ENCODE assay signal across 8 cellular contexts in the genomic region with DNA sequence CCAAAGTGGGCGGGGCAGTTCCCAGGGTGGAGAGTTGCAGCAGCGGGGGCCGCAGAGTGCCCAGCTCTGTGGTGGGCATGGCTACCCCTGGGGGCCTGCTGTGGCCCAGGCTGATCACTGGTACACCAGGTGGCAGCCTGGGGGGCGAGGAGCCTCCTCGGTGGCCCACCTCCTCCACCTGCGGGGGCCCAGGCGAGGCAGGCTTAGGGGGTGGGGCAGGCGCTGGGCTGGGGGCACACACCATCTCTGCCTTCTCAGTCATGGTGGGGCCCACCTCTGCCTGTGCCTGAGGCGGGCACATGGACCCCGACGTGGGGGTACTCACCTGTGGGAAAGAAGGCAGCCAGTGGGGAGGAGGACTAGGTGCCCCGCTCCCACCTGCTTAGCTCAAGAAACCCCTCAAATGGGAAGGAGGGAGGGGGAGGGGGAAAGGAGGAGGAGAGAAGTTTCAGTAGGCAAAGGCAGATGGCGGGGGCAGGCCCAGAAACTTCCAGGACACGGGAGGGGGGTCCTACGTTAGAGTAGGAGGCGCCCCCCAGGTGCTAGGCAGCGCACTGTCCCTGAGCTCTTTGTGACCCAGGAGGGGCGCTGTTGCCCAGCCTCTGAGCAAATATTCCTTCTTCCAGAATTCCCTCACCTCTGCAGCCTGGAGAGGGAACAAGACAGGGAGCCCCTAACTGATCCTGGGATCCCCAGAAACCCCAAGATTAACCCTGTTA. TPM values are rescaled to one million over a fixed set of nuclear protein-coding genes. Genes with fewer than 3 reads are reported as not detected.
DNase-seq lines count a peak whose midpoint lies in the region; ATAC-seq and TF ChIP-seq lines count a peak whose summit lies in the region.

No MANE protein-coding gene starts in this region.

- H3K36me3 ChIP-seq in hepatocyte (replicated peaks; ENCODE audit: insufficient read depth, low read depth) (no peaks in the 10 kb centered on the region), thymus (ENCODE audit: control insufficient read depth, insufficient read depth) (no peaks in the 10 kb centered on the region)

- no peak for ATAC-seq in activated T-cell treated with anti-CD3 and anti-CD28 coated beads, Interleukin-2, amount 50 U/mL, for 4 hours
- ATAC-seq in GM18867 (IDR thresholded peaks at IDR 0.05; ENCODE audit: unreplicated experiment): no peak
- ATAC-seq in activated CD8-positive, alpha-beta memory T cell treated with anti-CD3 and anti-CD28 coated beads, Interleukin-2, amount 10 ng/mL, durations not matched to agents 7 days and 5 days: no peak

- no peak overlapping the region for H3K4me2 ChIP-seq in hepatocyte

- no peak overlapping the region for H3K27ac Mint-ChIP-seq in activated CD8-positive, alpha-beta memory T cell treated with anti-CD3 and anti-CD28 coated beads, Interleukin-2, amount 10 ng/mL, durations not matched to agents 7 days and 5 days

- no peaks in the 10 kb centered on the region for H3K9me2 ChIP-seq in hepatocyte (replicated peaks; ENCODE audit: insufficient read depth)

- H3K4me1 ChIP-seq in hepatocyte (ENCODE audit: insufficient read depth) (peaks cover 36% of the 10 kb centered on the region), thymus (ENCODE audit: control insufficient read depth, insufficient read depth, low read length) (peaks cover 33% of the 10 kb centered on the region)

- TF ChIP-seq CTCF in WI38 (IDR thresholded peaks at IDR 0.05; ENCODE audit: low read depth, low read length): 0 out of 2 replicates have a peak, but pooled peaks have one; percentile 9
- TF ChIP-seq CTCF in hepatocyte (IDR thresholded peaks at IDR 0.05; ENCODE audit: poor library complexity): peak; percentile 20

- H3K4me1 Mint-ChIP-seq in activated T-cell treated with anti-CD3 and anti-CD28 coated beads, Interleukin-2, amount 50 U/mL, for 4 hours (ENCODE audit: low read depth): peaks cover 45% of the 10 kb centered on the region
- H3K4me1 Mint-ChIP-seq in activated CD8-positive, alpha-beta memory T cell treated with anti-CD3 and anti-CD28 coated beads, Interleukin-2, amount 10 ng/mL, durations not matched to agents 7 days and 5 days: peaks cover 45% of the 10 kb centered on the region

- H3K27ac ChIP-seq in hepatocyte: no peak overlapping the region
- H3K27ac ChIP-seq in thymus (ENCODE audit: low read depth): peak overlapping the region; percentile 26

- peaks cover 2% of the 10 kb centered on the region for H3K36me3 Mint-ChIP-seq in activated T-cell treated with anti-CD3 and anti-CD28 coated beads, Interleukin-2, amount 50 U/mL, for 4 hours (ENCODE audit: insufficient read depth)
- H3K36me3 Mint-ChIP-seq in activated CD8-positive, alpha-beta memory T cell treated with anti-CD3 and anti-CD28 coated beads, Interleukin-2, amount 10 ng/mL, durations not matched to agents 7 days and 5 days: peaks cover 5% of the 10 kb centered on the region

- CTCF ChIA-PET in activated CD8-positive, alpha-beta memory T cell treated with anti-CD3 and anti-CD28 coated beads, Interleukin-2, amount 10 ng/mL, durations not matched to agents 7 days and 5 days (lab: Charles Lee): interaction anchor here (0.8 to 1.2 kb wide), 4 partner anchors 31 to 162 kb away, joined by 3 read pairs; no protein-coding TSS in a partner anchor

- H3K79me2 ChIP-seq in hepatocyte: no peaks in the 10 kb centered on the region

- H3K27me3 Mint-ChIP-seq in activated T-cell treated with anti-CD3 and anti-CD28 coated beads, Interleukin-2, amount 50 U/mL, for 4 hours (ENCODE audit: low read depth): peaks cover 6% of the 10 kb centered on the region
- H3K27me3 Mint-ChIP-seq in activated CD8-positive, alpha-beta memory T cell treated with anti-CD3 and anti-CD28 coated beads, Interleukin-2, amount 10 ng/mL, durations not matched to agents 7 days and 5 days: peaks cover 31% of the 10 kb centered on the region

- H3K9me3 Mint-ChIP-seq in activated T-cell treated with anti-CD3 and anti-CD28 coated beads, Interleukin-2, amount 50 U/mL, for 4 hours: no peaks in the 10 kb centered on the region
- peaks cover 4% of the 10 kb centered on the region for H3K9me3 Mint-ChIP-seq in activated CD8-positive, alpha-beta memory T cell treated with anti-CD3 and anti-CD28 coated beads, Interleukin-2, amount 10 ng/mL, durations not matched to agents 7 days and 5 days (ENCODE audit: low read depth)

- peaks cover 43% of the 10 kb centered on the region for H3K27me3 ChIP-seq in hepatocyte
- H3K27me3 ChIP-seq in thymus (ENCODE audit: control insufficient read depth, insufficient read depth): peaks cover 24% of the 10 kb centered on the region

- peak overlapping the region; percentile 70 for H3K4me3 Mint-ChIP-seq in activated T-cell treated with anti-CD3 and anti-CD28 coated beads, Interleukin-2, amount 50 U/mL, for 4 hours
- no peak overlapping the region for H3K4me3 Mint-ChIP-seq in activated CD8-positive, alpha-beta memory T cell treated with anti-CD3 and anti-CD28 coated beads, Interleukin-2, amount 10 ng/mL, durations not matched to agents 7 days and 5 days

- peaks cover 4% of the 10 kb centered on the region for H4K20me1 ChIP-seq in hepatocyte (ENCODE audit: insufficient read depth, poor library complexity, severe bottlenecking)

- H3K9me3 ChIP-seq in hepatocyte (ENCODE audit: low read depth) (no peaks in the 10 kb centered on the region), thymus (ENCODE audit: control insufficient read depth) (no peaks in the 10 kb centered on the region)

- H3K4me3 ChIP-seq in WI38 (ENCODE audit: low read depth, low read length) (no peak overlapping the region), hepatocyte (no peak overlapping the region), thymus (ENCODE audit: low read length) (no peak overlapping the region)

- no peak overlapping the region for H2AFZ ChIP-seq in hepatocyte

- no peak for DNase-seq in activated T-cell treated with anti-CD3 and anti-CD28 coated beads, Interleukin-2, amount 50 U/mL, for 4 hours
- no peak for DNase-seq in activated T-cell treated with anti-CD3 and anti-CD28 coated beads, Interleukin-2, amount 50 U/mL, for 48 hours
- no peak for DNase-seq in hepatocyte (ENCODE audit: low spot score)
- DNase-seq in activated CD4-positive, alpha-beta T cell treated with anti-CD3 and anti-CD28 coated beads for 4 hours: no peak
- DNase-seq in activated CD8-positive, alpha-beta memory T cell treated with anti-CD3 and anti-CD28 coated beads, Interleukin-2, amount 10 ng/mL, durations not matched to agents 7 days and 5 days: no peak

- WGBS in hepatocyte (ENCODE audit: low lambda C conversion rate, missing lambda C conversion rate): 78% methylated on average over 15 of the region's 18 CpGs
- WGBS in thymus: 28% methylated on average over 18 of the region's 18 CpGs

RNA-seq across cellular contexts. Expression of a gene that starts 1.6 kb away (rescaled TPM):
- total RNA-seq in activated T-cell treated with anti-CD3 and anti-CD28 coated beads, Interleukin-2, amount 50 U/mL, for 4 hours: 1 to 10 TPM; 1.9 to 3.0 (median 2.9) TPM
- 0.36 and 0.47 TPM in 2 replicates for total RNA-seq in hepatocyte
- polyA plus RNA-seq in hepatocyte (1.0 and 1.4 TPM in 2 replicates), thymus (14.0 TPM)
- under 1 TPM; 0.49 to 0.64 TPM for total RNA-seq in activated CD8-positive, alpha-beta memory T cell treated with anti-CD3 and anti-CD28 coated beads, Interleukin-2, amount 10 ng/mL, durations not matched to agents 7 days and 5 days

RNA-seq across cellular contexts. Expression of a gene that starts 15.5 kb away (rescaled TPM):
- total RNA-seq in activated T-cell treated with anti-CD3 and anti-CD28 coated beads, Interleukin-2, amount 50 U/mL, for 4 hours: 100 to 1,000 TPM; 240 to 248 (median 246) TPM
- total RNA-seq in hepatocyte: 21.0 and 31.2 TPM in 2 replicates
- polyA plus RNA-seq in hepatocyte: 33.4 and 45.1 TPM in 2 replicates
- 69.9 TPM for polyA plus RNA-seq in thymus
- total RNA-seq in activated CD8-positive, alpha-beta memory T cell treated with anti-CD3 and anti-CD28 coated beads, Interleukin-2, amount 10 ng/mL, durations not matched to agents 7 days and 5 days: 10 to 100 TPM; 43.2 to 50.2 TPM

RNA-seq across cellular contexts. Expression of a gene that starts 17.0 kb away (rescaled TPM):
- 100 to 1,000 TPM; 127 to 137 (median 134) TPM for total RNA-seq in activated T-cell treated with anti-CD3 and anti-CD28 coated beads, Interleukin-2, amount 50 U/mL, for 4 hours
- total RNA-seq in hepatocyte: 32.6 and 35.0 TPM in 2 replicates
- 9.7 and 11.1 TPM in 2 replicates for polyA plus RNA-seq in hepatocyte
- 17.5 TPM for polyA plus RNA-seq in thymus
- 10 to 100 TPM; 82.2 to 96.0 TPM for total RNA-seq in activated CD8-positive, alpha-beta memory T cell treated with anti-CD3 and anti-CD28 coated beads, Interleukin-2, amount 10 ng/mL, durations not matched to agents 7 days and 5 days

RNA-seq across cellular contexts. Expression of a gene that starts 49.1 kb away (rescaled TPM):
- 10 to 100 TPM; 64.5 to 66.0 (median 65.4) TPM for total RNA-seq in activated T-cell treated with anti-CD3 and anti-CD28 coated beads, Interleukin-2, amount 50 U/mL, for 4 hours
- 63.4 and 66.5 TPM in 2 replicates for total RNA-seq in hepatocyte
- polyA plus RNA-seq in hepatocyte: 82.2 and 106 TPM in 2 replicates
- polyA plus RNA-seq in thymus: 101 TPM
- 10 to 100 TPM; 58.6 to 70.1 TPM for total RNA-seq in activated CD8-positive, alpha-beta memory T cell treated with anti-CD3 and anti-CD28 coated beads, Interleukin-2, amount 10 ng/mL, durations not matched to agents 7 days and 5 days

RNA-seq across cellular contexts. Expression of a gene that starts 49.2 kb away (rescaled TPM):
- total RNA-seq in activated T-cell treated with anti-CD3 and anti-CD28 coated beads, Interleukin-2, amount 50 U/mL, for 4 hours: 100 to 1,000 TPM in 2 of 3 donors, 10 to 100 TPM in 1; 99.4 to 113 (median 110) TPM
- total RNA-seq in hepatocyte: 64.2 and 101 TPM in 2 replicates
- 325 and 369 TPM in 2 replicates for polyA plus RNA-seq in hepatocyte
- 92.7 TPM for polyA plus RNA-seq in thymus
- total RNA-seq in activated CD8-positive, alpha-beta memory T cell treated with anti-CD3 and anti-CD28 coated beads, Interleukin-2, amount 10 ng/mL, durations not matched to agents 7 days and 5 days: 100 to 1,000 TPM; 148 to 209 TPM
